ENCODE assay signal across 8 cellular contexts in genomic region chr19:28737021-28737525, GRCh38.
DNase-seq lines count a peak whose midpoint lies in the region; ATAC-seq, FAIRE-seq and TF ChIP-seq lines count a peak whose summit lies in the region.

No MANE protein-coding gene starts in this region.

- H3K9ac ChIP-seq in liver (ENCODE audit: low read depth in 1 of 2, low read length in 2 of 2) = peak overlapping the region in 1 of 2 donors; percentile 54

- ATAC-seq in HG02973 (IDR thresholded peaks at IDR 0.05; ENCODE audit: unreplicated experiment) = no peak

- H3K27me3 ChIP-seq in liver (ENCODE audit: control insufficient read depth in 4 of 4, insufficient read depth in 4 of 4, low read length in 3 of 4) = no peaks in the 10 kb centered on the region
- no peaks in the 10 kb centered on the region for H3K27me3 ChIP-seq in MG63

- no peak overlapping the region for H3K27ac ChIP-seq in liver (ENCODE audit: low read depth in 1 of 2, low read length in 2 of 2)

- WGBS in liver = 5% methylated on average over 3 of the region's 3 CpGs

- FAIRE-seq in urothelium cell line (lab: Jason Lieb, UNC) = no peak

- no peaks in the 10 kb centered on the region for H3K36me3 ChIP-seq in liver (ENCODE audit: control insufficient read depth in 4 of 4, insufficient read depth in 3 of 4, low read depth in 1 of 4, low read length in 3 of 4)
- no peaks in the 10 kb centered on the region for H3K36me3 ChIP-seq in MG63

- H3K4me1 ChIP-seq in liver (ENCODE audit: control insufficient read depth in 4 of 4, insufficient read depth in 4 of 4, low read length in 3 of 4) = peaks cover 0 to 9% (median 2%) of the 10 kb centered on the region in 4 donors

- no peaks in the 10 kb centered on the region for H3K9me3 ChIP-seq in liver (ENCODE audit: control insufficient read depth in 4 of 4, low read length in 3 of 4)
- no peaks in the 10 kb centered on the region for H3K9me3 ChIP-seq in MG63

- TF ChIP-seq RAD21 in liver (IDR thresholded peaks at IDR 0.05) = peak; percentile 72

- TF ChIP-seq CTCF in GM12874 (IDR thresholded peaks at IDR 0.05; ENCODE audit: insufficient read depth, low read depth, low read length) (peak; percentile 18; the same call in 1 of the 2 replicates), liver (IDR thresholded peaks at IDR 0.05; ENCODE audit: low read depth, low read length, missing input control) (peak; percentile 67)

- peak; percentile 63 for DNase-seq in AG08396 (ENCODE audit: low spot score)
- DNase-seq in NCI-H526 (lab: John Stamatoyannopoulos, UW) = peak; percentile 47 to 71
- peak; percentile 7 for DNase-seq in cerebellum (ENCODE audit: low spot score)
- DNase-seq in urothelium cell line (ENCODE audit: low spot score) = peak; percentile 70
- DNase-seq in MG63 = no peak

- H3K4me3 ChIP-seq in liver (ENCODE audit: low read depth in 1 of 3, low read length in 3 of 3) (no peak overlapping the region), MG63 (no peak overlapping the region)

TF ChIP-seq in liver, 16 proteins besides CTCF, POLR2A, EP300 and RAD21:
- TF ChIP-seq MAX (IDR thresholded peaks at IDR 0.05) (no peak), SP1 (IDR thresholded peaks at IDR 0.05) (no peak), JUND (IDR thresholded peaks at IDR 0.05) (no peak), EGR1 (IDR thresholded peaks at IDR 0.05; ENCODE audit: low read depth in 2 of 2) (no peak), ZBTB33 (IDR thresholded peaks at IDR 0.05) (no peak)
- TF ChIP-seq, protein P1, sequence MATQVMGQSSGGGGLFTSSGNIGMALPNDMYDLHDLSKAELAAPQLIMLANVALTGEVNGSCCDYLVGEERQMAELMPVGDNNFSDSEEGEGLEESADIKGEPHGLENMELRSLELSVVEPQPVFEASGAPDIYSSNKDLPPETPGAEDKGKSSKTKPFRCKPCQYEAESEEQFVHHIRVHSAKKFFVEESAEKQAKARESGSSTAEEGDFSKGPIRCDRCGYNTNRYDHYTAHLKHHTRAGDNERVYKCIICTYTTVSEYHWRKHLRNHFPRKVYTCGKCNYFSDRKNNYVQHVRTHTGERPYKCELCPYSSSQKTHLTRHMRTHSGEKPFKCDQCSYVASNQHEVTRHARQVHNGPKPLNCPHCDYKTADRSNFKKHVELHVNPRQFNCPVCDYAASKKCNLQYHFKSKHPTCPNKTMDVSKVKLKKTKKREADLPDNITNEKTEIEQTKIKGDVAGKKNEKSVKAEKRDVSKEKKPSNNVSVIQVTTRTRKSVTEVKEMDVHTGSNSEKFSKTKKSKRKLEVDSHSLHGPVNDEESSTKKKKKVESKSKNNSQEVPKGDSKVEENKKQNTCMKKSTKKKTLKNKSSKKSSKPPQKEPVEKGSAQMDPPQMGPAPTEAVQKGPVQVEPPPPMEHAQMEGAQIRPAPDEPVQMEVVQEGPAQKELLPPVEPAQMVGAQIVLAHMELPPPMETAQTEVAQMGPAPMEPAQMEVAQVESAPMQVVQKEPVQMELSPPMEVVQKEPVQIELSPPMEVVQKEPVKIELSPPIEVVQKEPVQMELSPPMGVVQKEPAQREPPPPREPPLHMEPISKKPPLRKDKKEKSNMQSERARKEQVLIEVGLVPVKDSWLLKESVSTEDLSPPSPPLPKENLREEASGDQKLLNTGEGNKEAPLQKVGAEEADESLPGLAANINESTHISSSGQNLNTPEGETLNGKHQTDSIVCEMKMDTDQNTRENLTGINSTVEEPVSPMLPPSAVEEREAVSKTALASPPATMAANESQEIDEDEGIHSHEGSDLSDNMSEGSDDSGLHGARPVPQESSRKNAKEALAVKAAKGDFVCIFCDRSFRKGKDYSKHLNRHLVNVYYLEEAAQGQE (IDR thresholded peaks at IDR 0.05) = no peak
